ENCODE assay signal across 11 cellular contexts in the genomic region with DNA sequence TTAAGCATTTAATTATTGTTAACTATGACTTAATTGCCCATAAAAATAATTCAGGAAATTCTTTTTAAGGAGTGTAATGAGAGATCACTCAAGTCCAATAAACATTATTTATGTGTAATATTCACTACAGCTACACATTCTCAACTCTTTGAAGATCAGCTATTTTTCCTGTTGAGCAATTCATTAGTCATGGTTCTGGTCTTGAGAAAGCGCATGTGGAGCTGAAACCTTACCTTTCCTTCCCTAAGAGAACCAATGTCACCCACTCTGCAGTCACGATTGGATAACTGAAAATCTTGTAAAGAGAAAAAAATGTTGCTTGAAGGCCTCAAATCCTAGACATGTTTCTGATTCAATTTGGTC.
DNase-seq lines count a peak whose midpoint lies in the region; ATAC-seq, FAIRE-seq and TF ChIP-seq lines count a peak whose summit lies in the region.
"Had no signal": no experiment of that assay in that cellular context is flagged by ENCODE, and none has a peak within 500 bp of the region (broad histone marks: within the 10 kb centered on the region; RNA-seq: fewer than 3 reads in every experiment).

No MANE protein-coding gene starts in this region.

- ATAC-seq in GM21576 (IDR thresholded peaks at IDR 0.05; ENCODE audit: unreplicated experiment) (no peak), upper lobe of right lung (no peak), right lobe of liver (no peak)

- POLR2A ChIA-PET in HEK293T (lab: Yijun Ruan, JAX): no interaction called here

- no peak overlapping the region for H2BK5ac ChIP-seq in mesendoderm (ENCODE audit: low read length)

- H3K27me3 ChIP-seq in bronchial epithelial cell (ENCODE audit: control insufficient read depth, insufficient read depth, low read length) (no peaks in the 10 kb centered on the region), mesendoderm (ENCODE audit: insufficient read depth, low read length, poor library complexity) (no peaks in the 10 kb centered on the region), upper lobe of right lung (no peaks in the 10 kb centered on the region), right lobe of liver (no peaks in the 10 kb centered on the region)

- WGBS in mesendoderm (ENCODE audit: extremely low coverage, insufficient coverage, low lambda C conversion rate): no CpG with 5 or more reads among the region's 2 CpGs
- 33% methylated on average over 2 of the region's 2 CpGs for WGBS in right lobe of liver (ENCODE audit: insufficient coverage, low coverage, low lambda C conversion rate, missing lambda C conversion rate)

- no peaks in the 10 kb centered on the region for H3K79me2 ChIP-seq in mesendoderm (ENCODE audit: control insufficient read depth, insufficient read depth, low read length)

- DNase-seq in AML-193 (lab: John Stamatoyannopoulos, UW): peak; percentile 78 to 79
- peak; percentile 74 for DNase-seq in MV-4-11 (lab: John Stamatoyannopoulos, UW)
- peak; percentile 97 for DNase-seq in bronchial epithelial cell (ENCODE audit: low read depth)
- DNase-seq in mesendoderm: peak; percentile 11
- no peak for DNase-seq in upper lobe of right lung
- no peak for DNase-seq in right lobe of liver
- DNase-seq in HEK293T (ENCODE audit: extremely low spot score): no peak
- DNase-seq: COR-L47, midbrain, NCI-H446 treated with DMSO at 0.1 percent for 48 hours had no signal

- no peak for TF ChIP-seq CTCF in bronchial epithelial cell (IDR thresholded peaks at IDR 0.05; ENCODE audit: insufficient read depth, low read length, severe bottlenecking)
- TF ChIP-seq CTCF in upper lobe of right lung (IDR thresholded peaks at IDR 0.05): no peak
- no peak for TF ChIP-seq CTCF in right lobe of liver (IDR thresholded peaks at IDR 0.05)

- no peak for FAIRE-seq in bronchial epithelial cell (lab: Jason Lieb, UNC)

- H3K23ac ChIP-seq in mesendoderm (ENCODE audit: low read length): no peak overlapping the region

- no peak overlapping the region for H2BK120ac ChIP-seq in mesendoderm (ENCODE audit: low read depth, low read length)

- no peak overlapping the region for H2AK5ac ChIP-seq in mesendoderm (ENCODE audit: low read length)

- H3K9me3 ChIP-seq in upper lobe of right lung (no peaks in the 10 kb centered on the region), right lobe of liver (no peaks in the 10 kb centered on the region)

- no peaks in the 10 kb centered on the region for H3K79me1 ChIP-seq in mesendoderm (ENCODE audit: low read length)

- H3K4ac ChIP-seq in mesendoderm (ENCODE audit: low read depth, low read length): no peak overlapping the region

- no peak overlapping the region for H3K9ac ChIP-seq in mesendoderm (ENCODE audit: low read length)

- H4K5ac ChIP-seq in mesendoderm (ENCODE audit: low read length): no peak overlapping the region

- no peak for TF ChIP-seq POLR2A in right lobe of liver (IDR thresholded peaks at IDR 0.05)

- H3K56ac ChIP-seq in mesendoderm (ENCODE audit: low read length): no peak overlapping the region

- H2BK15ac ChIP-seq in mesendoderm (replicated peaks; ENCODE audit: low read depth): no peak overlapping the region

- H3K36me3 ChIP-seq in bronchial epithelial cell (ENCODE audit: control insufficient read depth, insufficient read depth, low read length) (no peaks in the 10 kb centered on the region), mesendoderm (ENCODE audit: control insufficient read depth, insufficient read depth, low read length) (no peaks in the 10 kb centered on the region), upper lobe of right lung (no peaks in the 10 kb centered on the region), right lobe of liver (no peaks in the 10 kb centered on the region)

- H3K4me3 ChIP-seq in bronchial epithelial cell (ENCODE audit: low read depth, low read length) (no peak overlapping the region), mesendoderm (ENCODE audit: low read length) (no peak overlapping the region), upper lobe of right lung (no peak overlapping the region), right lobe of liver (no peak overlapping the region)

- no peak overlapping the region for H3K18ac ChIP-seq in mesendoderm (ENCODE audit: low read length)

- H3K4me1 ChIP-seq in mesendoderm (ENCODE audit: control insufficient read depth, low read depth, low read length): peaks cover 2% of the 10 kb centered on the region
- H3K4me1 ChIP-seq in upper lobe of right lung: no peaks in the 10 kb centered on the region
- no peaks in the 10 kb centered on the region for H3K4me1 ChIP-seq in right lobe of liver

- CTCF ChIA-PET in HEK293T (lab: Yijun Ruan, JAX): no interaction called here

- intact Hi-C loops in upper lobe of right lung (cut with DNase I): no loop called here
- intact Hi-C loops in right lobe of liver (cut with DNase I): no loop called here

- H3K27ac ChIP-seq in mesendoderm (ENCODE audit: low read depth, low read length) (peak overlapping the region; percentile 60), upper lobe of right lung (no peak overlapping the region), right lobe of liver (no peak overlapping the region)

- H3K4me2 ChIP-seq in mesendoderm (ENCODE audit: low read length): no peak overlapping the region

- no peak overlapping the region for H4K8ac ChIP-seq in mesendoderm (ENCODE audit: low read depth, low read length)

TF ChIP-seq in HEK293T, 16 proteins besides CTCF, POLR2A, EP300 and RAD21:
- TF ChIP-seq ARNT (IDR thresholded peaks at IDR 0.05): no peak
- no peak for TF ChIP-seq FOXA1 (IDR thresholded peaks at IDR 0.05)
- TF ChIP-seq, protein P1, sequence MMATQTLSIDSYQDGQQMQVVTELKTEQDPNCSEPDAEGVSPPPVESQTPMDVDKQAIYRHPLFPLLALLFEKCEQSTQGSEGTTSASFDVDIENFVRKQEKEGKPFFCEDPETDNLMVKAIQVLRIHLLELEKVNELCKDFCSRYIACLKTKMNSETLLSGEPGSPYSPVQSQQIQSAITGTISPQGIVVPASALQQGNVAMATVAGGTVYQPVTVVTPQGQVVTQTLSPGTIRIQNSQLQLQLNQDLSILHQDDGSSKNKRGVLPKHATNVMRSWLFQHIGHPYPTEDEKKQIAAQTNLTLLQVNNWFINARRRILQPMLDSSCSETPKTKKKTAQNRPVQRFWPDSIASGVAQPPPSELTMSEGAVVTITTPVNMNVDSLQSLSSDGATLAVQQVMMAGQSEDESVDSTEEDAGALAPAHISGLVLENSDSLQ (IDR thresholded peaks at IDR 0.05): no peak
- no peak for TF ChIP-seq SP1 (IDR thresholded peaks at IDR 0.05)
TF ChIP-seq in HEK293T: peak in this region for 0.

Comparison
In these comparisons a context has a peak if more than half of its experiments do, and no peak if none do; other contexts are left out.
1. DNase-seq: peak in AML-193 (2 of 2), MV-4-11 (single experiment), bronchial epithelial cell (single experiment) and mesendoderm (single experiment); none in upper lobe of right lung (single experiment), right lobe of liver (0 of 3) and HEK293T (single experiment).